In the genomic region with DNA sequence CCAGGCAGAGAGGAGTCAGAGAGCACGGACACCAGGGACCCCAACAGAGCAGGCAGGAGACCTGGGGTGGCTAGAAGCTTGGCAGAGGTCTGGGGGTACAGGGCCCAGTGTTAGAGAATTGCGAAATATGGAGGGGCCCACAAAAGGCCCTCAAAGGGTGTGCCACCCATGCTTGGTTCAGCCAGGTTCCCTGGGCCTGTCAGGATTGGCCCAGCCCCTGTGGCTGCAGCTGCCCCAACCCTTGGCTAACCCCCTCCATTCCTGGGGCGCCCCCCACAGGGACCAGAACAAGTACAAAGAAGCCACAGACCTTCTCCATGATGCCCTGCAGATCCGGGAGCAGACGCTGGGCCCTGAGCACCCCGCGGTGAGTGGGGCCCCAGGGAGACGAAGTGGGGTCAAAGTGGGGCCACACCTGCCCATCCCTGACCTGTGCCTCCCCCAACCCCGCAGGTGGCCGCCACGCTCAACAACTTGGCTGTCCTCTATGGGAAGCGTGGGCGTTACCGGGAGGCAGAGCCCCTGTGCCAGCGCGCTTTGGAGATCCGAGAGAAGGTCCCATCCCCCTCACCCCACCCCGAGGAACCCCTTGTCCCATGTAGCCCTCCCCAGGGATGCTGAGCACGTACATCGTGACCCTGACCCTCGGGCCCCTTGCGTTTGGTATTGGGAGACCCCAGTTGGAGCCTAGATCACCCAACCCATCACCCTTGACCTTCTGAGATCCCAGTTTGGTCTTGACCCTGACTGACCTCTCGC, we compare ENCODE assay signal across 18 cellular contexts. TPM values are rescaled to one million over a fixed set of nuclear protein-coding genes. Genes with fewer than 3 reads are reported as not detected.
"Had no signal": no experiment of that assay in that cellular context is flagged by ENCODE, and none has a peak within 500 bp of the region (broad histone marks: within the 10 kb centered on the region; RNA-seq: fewer than 3 reads in every experiment).

No MANE protein-coding gene starts in this region.

- FAIRE-seq: urothelium cell line had no signal

- H3K27ac Mint-ChIP-seq: activated naive CD4-positive, alpha-beta T cell treated with anti-CD3 and anti-CD28 coated beads, Interleukin-2, amount 50 U/mL, for 72 hours; T-helper 2 cell treated with Interferon-gamma antibody and Interleukin-4, amounts not matched to agents 5 μg/mL and 100 μg/mL, for 36 hours had no signal

- H3K9me3 Mint-ChIP-seq: activated naive CD4-positive, alpha-beta T cell treated with anti-CD3 and anti-CD28 coated beads, Interleukin-2, amount 50 U/mL, for 72 hours; activated T-cell treated with anti-CD3 and anti-CD28 coated beads, Interleukin-2, amount 50 U/mL, for 4 hours; T-helper 2 cell treated with Interferon-gamma antibody and Interleukin-4, amounts not matched to agents 5 μg/mL and 100 μg/mL, for 36 hours had no signal

- H3K27me3 ChIP-seq: body of pancreas, thyroid gland had no signal

- ATAC-seq: activated naive CD4-positive, alpha-beta T cell treated with anti-CD3 and anti-CD28 coated beads, Interleukin-2, amount 50 U/mL, for 72 hours; activated T-cell treated with anti-CD3 and anti-CD28 coated beads, Interleukin-2, amount 50 U/mL, for 4 hours; body of pancreas had no signal

- H3K4me3 ChIP-seq: body of pancreas, esophagus muscularis mucosa, skin epidermis, thyroid gland had no signal

- DNase-seq: activated CD4-positive, alpha-beta T cell treated with anti-CD3 and anti-CD28 coated beads, Interleukin-2, amount 50 U/mL, for 4 hours; activated CD4-positive, CD25-positive, alpha-beta regulatory T cell treated with anti-CD3 and anti-CD28 coated beads, Interleukin-2, amount 50 U/mL, for 72 hours; activated effector memory CD4-positive, alpha-beta T cell treated with anti-CD3 and anti-CD28 coated beads, Interleukin-2, amount 50 U/mL, for 16 hours; activated T-cell treated with anti-CD3 and anti-CD28 coated beads, Interleukin-2, amount 50 U/mL, for 4 hours; amniotic stem cell; body of pancreas; central memory CD4-positive, alpha-beta T cell; dermis blood vessel endothelial cell; hypothalamus; thyroid gland had no signal

- H3K9me3 ChIP-seq: body of pancreas, esophagus muscularis mucosa, neutrophil, thyroid gland had no signal

- H3K4me1 ChIP-seq: body of pancreas, esophagus muscularis mucosa, thyroid gland had no signal

- H3K36me3 Mint-ChIP-seq: activated naive CD4-positive, alpha-beta T cell treated with anti-CD3 and anti-CD28 coated beads, Interleukin-2, amount 50 U/mL, for 72 hours had no signal

- H3K27ac ChIP-seq: body of pancreas, esophagus muscularis mucosa, neutrophil, skin epidermis, thyroid gland had no signal

- H3K4me3 Mint-ChIP-seq: activated T-cell treated with anti-CD3 and anti-CD28 coated beads, Interleukin-2, amount 50 U/mL, for 4 hours; T-helper 2 cell treated with Interferon-gamma antibody and Interleukin-4, amounts not matched to agents 5 μg/mL and 100 μg/mL, for 36 hours had no signal

RNA-seq across cellular contexts. Expression of gene KLC3, which starts 8.0 kb away (rescaled TPM):
- total RNA-seq: activated T-cell treated with anti-CD3 and anti-CD28 coated beads, Interleukin-2, amount 50 U/mL, for 4 hours; esophagus muscularis mucosa; fibroblast of villous mesenchyme; myocyte had no signal

RNA-seq across cellular contexts. Expression of gene CKM, which starts 25.9 kb away (rescaled TPM):
- total RNA-seq: activated naive CD4-positive, alpha-beta T cell treated with anti-CD3 and anti-CD28 coated beads, Interleukin-2, amount 50 U/mL, for 72 hours; activated T-cell treated with anti-CD3 and anti-CD28 coated beads, Interleukin-2, amount 50 U/mL, for 4 hours; body of pancreas; dermis blood vessel endothelial cell had no signal
